ENCODE assay signal across 1 cellular context in genomic region chr17:29246638-29247037, GRCh38.
TF ChIP-seq lines count a peak whose summit lies in the region.

Gene CRYBA1 (plus strand): TSS chr17:29246859. CDS start chr17:29246864, 5 bp downstream.

TF ChIP-seq in HCT116, 20 proteins besides CTCF, POLR2A, EP300 and RAD21 (continued from another document):
- TF ChIP-seq CEBPB (IDR thresholded peaks at IDR 0.05; ENCODE audit: low read depth) (no peak), EZH2phosphoT487 (IDR thresholded peaks at IDR 0.05; ENCODE audit: borderline replicate concordance) (no peak), SRF (IDR thresholded peaks at IDR 0.05; ENCODE audit: low read depth) (no peak), TCF7L2 (IDR thresholded peaks at IDR 0.05; ENCODE audit: borderline replicate concordance, extremely low read depth, insufficient read depth, insufficient read length) (no peak), ATF3 (IDR thresholded peaks at IDR 0.05) (no peak), REST (IDR thresholded peaks at IDR 0.05; ENCODE audit: low read depth) (no peak), ZBTB33 (IDR thresholded peaks at IDR 0.05; ENCODE audit: extremely low read depth, insufficient replicate concordance, low read length) (no peak), EZH2 (IDR thresholded peaks at IDR 0.05) (no peak)
